ENCODE assay signal across 25 cellular contexts in the genomic region with DNA sequence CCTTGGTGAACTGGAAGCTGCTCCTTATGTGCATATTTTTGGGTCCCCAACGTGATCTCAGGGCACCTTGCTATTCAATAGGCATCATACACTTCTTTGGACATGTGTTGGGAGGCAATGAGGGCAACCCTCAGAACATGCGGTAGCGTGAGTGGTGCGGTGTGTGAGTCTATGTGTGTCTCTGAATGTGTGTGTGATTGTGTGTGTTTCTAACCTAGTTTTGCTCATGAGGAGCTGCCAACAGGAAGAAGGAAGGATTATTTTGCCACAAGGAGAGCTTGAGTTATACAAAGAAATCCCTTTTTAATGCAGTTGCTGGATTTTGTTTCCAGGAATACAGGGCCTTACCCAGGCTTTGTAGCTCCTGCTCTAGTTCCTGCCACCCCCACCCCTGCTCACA.
DNase-seq lines count a peak whose midpoint lies in the region; ATAC-seq, FAIRE-seq and TF ChIP-seq lines count a peak whose summit lies in the region.
"Had no signal": no experiment of that assay in that cellular context is flagged by ENCODE, and none has a peak within 500 bp of the region (broad histone marks: within the 10 kb centered on the region; RNA-seq: fewer than 3 reads in every experiment).

No MANE protein-coding gene starts in this region.

- H3K9ac ChIP-seq in kidney (ENCODE audit: low read length in 2 of 2) = no peak overlapping the region

- DNase-seq in left ventricle myocardium superior = no peak
- no peak for DNase-seq in Right ventricle myocardium superior
- DNase-seq in kidney = no peak
- DNase-seq in sciatic nerve (ENCODE audit: low spot score) = no peak
- DNase-seq in GM10248 (ENCODE audit: extremely low spot score) = no peak
- no peak for DNase-seq in NCI-H1092 (lab: John Stamatoyannopoulos, UW)
- no peak for DNase-seq in stimulated activated naive B cell treated with anti-CD40 and anti-IgM and Interleukin-4, amounts not matched to agents 10 μg/mL and 1 μg/mL and 100 μg/mL, for 72 hours
- DNase-seq: activated CD4-positive, alpha-beta T cell treated with anti-CD3 and anti-CD28 coated beads, Interleukin-2, amount 10 ng/mL, durations not matched to agents 24 days and 14 days; activated effector memory CD4-positive, alpha-beta T cell treated with Interleukin-2 at 50 U/mL for 16 hours; activated T-cell treated with anti-CD3 and anti-CD28 coated beads, Interleukin-2, amount 50 U/mL, for 1 hour; CD8-positive, alpha-beta T cell; effector memory CD8-positive, alpha-beta T cell; erythroblast; HFFc6; IMR-90; kidney glomerular epithelial cell; NCI-H1436 treated with DMSO at 0.1 percent for 48 hours; NCI-H82; T1000 had no signal

- CTCF ChIA-PET in GM10248 (lab: Yijun Ruan, JAX) = no interaction called here

- no peaks in the 10 kb centered on the region for H3K36me3 ChIP-seq in kidney (ENCODE audit: control insufficient read depth in 1 of 2, insufficient read depth in 2 of 2, low read length in 2 of 2)
- H3K36me3 ChIP-seq: cardiac muscle cell, SJSA1 had no signal

- ATAC-seq in left ventricle myocardium superior (peak; percentile 16), Right ventricle myocardium superior (ENCODE audit: poor library complexity) (no peak), sciatic nerve (peak; percentile 33)
- ATAC-seq in stimulated activated naive B cell treated with anti-CD40 and anti-IgM and Interleukin-4, amounts not matched to agents 10 μg/mL and 1 μg/mL and 100 μg/mL, for 72 hours (replicated peaks) = no peak
- ATAC-seq: activated naive CD4-positive, alpha-beta T cell treated with anti-CD3 and anti-CD28 coated beads, Interleukin-2, amount 50 U/mL, for 72 hours; CD8-positive, alpha-beta T cell; effector memory CD8-positive, alpha-beta T cell; stimulated activated effector memory CD8-positive, alpha-beta T cell treated with anti-CD3 and anti-CD28 coated beads, Interleukin-12 subunit alpha, Interleukin-12 subunit beta, amount 100 ng/mL, for 72 hours had no signal

- no peak overlapping the region for H3K4me3 Mint-ChIP-seq in stimulated activated naive B cell treated with anti-CD40 and anti-IgM and Interleukin-4, amounts not matched to agents 10 μg/mL and 1 μg/mL and 100 μg/mL, for 72 hours
- H3K4me3 Mint-ChIP-seq: activated CD4-positive, alpha-beta T cell treated with anti-CD3 and anti-CD28 coated beads, Interleukin-2, amount 10 ng/mL, durations not matched to agents 24 days and 14 days; CD8-positive, alpha-beta T cell; effector memory CD8-positive, alpha-beta T cell; HFFc6; memory B cell; stimulated activated effector memory CD8-positive, alpha-beta T cell treated with anti-CD3 and anti-CD28 coated beads, Interleukin-12 subunit alpha, Interleukin-12 subunit beta, amount 100 ng/mL, for 72 hours had no signal

- TF ChIP-seq CTCF in kidney (IDR thresholded peaks at IDR 0.05; ENCODE audit: borderline replicate concordance, extremely low read depth, insufficient read depth) = no peak
- no peak for TF ChIP-seq CTCF in GM10248 (IDR thresholded peaks at IDR 0.05; ENCODE audit: control extremely low read depth, extremely low read depth, low read depth, missing control alignments)

- H3K4me3 ChIP-seq in kidney (ENCODE audit: low read length in 2 of 2) = no peak overlapping the region
- H3K4me3 ChIP-seq: cardiac muscle cell, SJSA1 had no signal

- no peaks in the 10 kb centered on the region for H3K4me1 Mint-ChIP-seq in stimulated activated naive B cell treated with anti-CD40 and anti-IgM and Interleukin-4, amounts not matched to agents 10 μg/mL and 1 μg/mL and 100 μg/mL, for 72 hours
- H3K4me1 Mint-ChIP-seq: activated CD4-positive, alpha-beta T cell treated with anti-CD3 and anti-CD28 coated beads, Interleukin-2, amount 10 ng/mL, durations not matched to agents 24 days and 14 days; memory B cell; stimulated activated effector memory CD8-positive, alpha-beta T cell treated with anti-CD3 and anti-CD28 coated beads, Interleukin-12 subunit alpha, Interleukin-12 subunit beta, amount 100 ng/mL, for 72 hours had no signal

- H3K27ac ChIP-seq in kidney (ENCODE audit: low read depth in 2 of 2, low read length in 2 of 2) = peak overlapping the region; percentile 38 to 86
- H3K27ac ChIP-seq: cardiac muscle cell, SJSA1 had no signal

- H3K9me3 ChIP-seq in kidney (ENCODE audit: control insufficient read depth in 1 of 2, low read length in 2 of 2) = no peaks in the 10 kb centered on the region
- H3K9me3 ChIP-seq: SJSA1 had no signal

- no peak for FAIRE-seq in kidney (lab: Jason Lieb, UNC)
- FAIRE-seq: H1 had no signal

- intact Hi-C loops in left ventricle myocardium superior (cut with micrococcal nuclease) = no loop called here
- intact Hi-C loops in Right ventricle myocardium superior (cut with DNase I) = no loop called here
- intact Hi-C loops in kidney (cut with DNase I) = no loop called here
- intact Hi-C loops in sciatic nerve (cut with DNase I) = loop anchor here (5.0 kb wide), 1 partner anchor 169 kb away; no protein-coding TSS in a partner anchor

- H3K27me3 Mint-ChIP-seq in stimulated activated naive B cell treated with anti-CD40 and anti-IgM and Interleukin-4, amounts not matched to agents 10 μg/mL and 1 μg/mL and 100 μg/mL, for 72 hours = peaks cover 0 to 5% of the 10 kb centered on the region in 2 donors

- no peak overlapping the region for H3K27ac Mint-ChIP-seq in stimulated activated naive B cell treated with anti-CD40 and anti-IgM and Interleukin-4, amounts not matched to agents 10 μg/mL and 1 μg/mL and 100 μg/mL, for 72 hours
- H3K27ac Mint-ChIP-seq: activated CD4-positive, alpha-beta T cell treated with anti-CD3 and anti-CD28 coated beads, Interleukin-2, amount 10 ng/mL, durations not matched to agents 24 days and 14 days; CD8-positive, alpha-beta T cell; effector memory CD8-positive, alpha-beta T cell; HFFc6; memory B cell; stimulated activated effector memory CD8-positive, alpha-beta T cell treated with anti-CD3 and anti-CD28 coated beads, Interleukin-12 subunit alpha, Interleukin-12 subunit beta, amount 100 ng/mL, for 72 hours had no signal

- peaks cover 5 to 12% of the 10 kb centered on the region in 2 donors for H3K4me1 ChIP-seq in kidney (ENCODE audit: control insufficient read depth in 1 of 2, insufficient read depth in 1 of 2, low read depth in 1 of 2, low read length in 2 of 2)
- H3K4me1 ChIP-seq: SJSA1 had no signal

- peaks cover 0 to 3% of the 10 kb centered on the region in 2 donors for H3K36me3 Mint-ChIP-seq in stimulated activated naive B cell treated with anti-CD40 and anti-IgM and Interleukin-4, amounts not matched to agents 10 μg/mL and 1 μg/mL and 100 μg/mL, for 72 hours
- H3K36me3 Mint-ChIP-seq: memory B cell; stimulated activated effector memory CD8-positive, alpha-beta T cell treated with anti-CD3 and anti-CD28 coated beads, Interleukin-12 subunit alpha, Interleukin-12 subunit beta, amount 100 ng/mL, for 72 hours had no signal

- peaks cover 6 to 12% of the 10 kb centered on the region in 2 donors for H3K9me3 Mint-ChIP-seq in stimulated activated naive B cell treated with anti-CD40 and anti-IgM and Interleukin-4, amounts not matched to agents 10 μg/mL and 1 μg/mL and 100 μg/mL, for 72 hours
- H3K9me3 Mint-ChIP-seq: activated CD4-positive, alpha-beta T cell treated with anti-CD3 and anti-CD28 coated beads, Interleukin-2, amount 10 ng/mL, durations not matched to agents 24 days and 14 days; activated naive CD4-positive, alpha-beta T cell treated with anti-CD3 and anti-CD28 coated beads, Interleukin-2, amount 50 U/mL, for 72 hours; effector memory CD8-positive, alpha-beta T cell; HFFc6; memory B cell; stimulated activated effector memory CD8-positive, alpha-beta T cell treated with anti-CD3 and anti-CD28 coated beads, Interleukin-12 subunit alpha, Interleukin-12 subunit beta, amount 100 ng/mL, for 72 hours had no signal

- POLR2A ChIA-PET in GM10248 (lab: Yijun Ruan, JAX) = no interaction called here

Comparison
In these comparisons a context has a peak if more than half of its experiments do, and no peak if none do; other contexts are left out.
1. ATAC-seq: peak in left ventricle myocardium superior (single experiment) and sciatic nerve (single experiment); none in Right ventricle myocardium superior (single experiment) and stimulated activated naive B cell treated with anti-CD40 and anti-IgM and Interleukin-4, amounts not matched to agents 10 μg/mL and 1 μg/mL and 100 μg/mL, for 72 hours (0 of 2).